8 cellular contexts compared by ENCODE assay signal in genomic region chr21:33230518-33231324, GRCh38. TPM values are rescaled to one million over a fixed set of nuclear protein-coding genes. Genes with fewer than 3 reads are reported as not detected.
DNase-seq lines count a peak whose midpoint lies in the region; ATAC-seq, FAIRE-seq and TF ChIP-seq lines count a peak whose summit lies in the region.

No MANE protein-coding gene starts in this region.

- H4K20me1 ChIP-seq in smooth muscle cell (ENCODE audit: low read depth): peaks cover 28% of the 10 kb centered on the region

- peaks cover 59% of the 10 kb centered on the region for H3K79me2 ChIP-seq in smooth muscle cell (ENCODE audit: low read depth)

- peak overlapping the region; percentile 96 for H3K4me2 ChIP-seq in smooth muscle cell

- intact Hi-C loops in kidney (cut with DNase I): no loop called here

- H3K4me3 ChIP-seq in kidney (ENCODE audit: low read length in 2 of 2) (peak overlapping the region; percentile 79 to 90), smooth muscle cell (peak overlapping the region; percentile 99)

- no peaks in the 10 kb centered on the region for H3K27me3 ChIP-seq in smooth muscle cell (ENCODE audit: low read depth)

- peak overlapping the region; percentile 93 for H3K4me3 Mint-ChIP-seq in T-helper 2 cell treated with Interferon-gamma antibody and Interleukin-4, amounts not matched to agents 5 μg/mL and 100 μg/mL, for 36 hours

- peaks cover 7% of the 10 kb centered on the region for H3F3A ChIP-seq in smooth muscle cell (ENCODE audit: low read depth)

- peak; percentile 28 for ATAC-seq in GM19455 (IDR thresholded peaks at IDR 0.05; ENCODE audit: unreplicated experiment)

- H3K36me3 ChIP-seq in kidney (ENCODE audit: control insufficient read depth in 1 of 2, insufficient read depth in 2 of 2, low read length in 2 of 2): no peaks in the 10 kb centered on the region
- H3K36me3 ChIP-seq in smooth muscle cell (ENCODE audit: low read depth): no peaks in the 10 kb centered on the region

- TF ChIP-seq CTCF in kidney (IDR thresholded peaks at IDR 0.05; ENCODE audit: borderline replicate concordance, extremely low read depth, insufficient read depth) (no peak), smooth muscle cell (IDR thresholded peaks at IDR 0.05; ENCODE audit: borderline replicate concordance, insufficient read depth, poor library complexity, severe bottlenecking) (peak; percentile 9)

- peak overlapping the region; percentile 92 to 94 for H3K27ac ChIP-seq in kidney (ENCODE audit: low read depth in 2 of 2, low read length in 2 of 2)
- H3K27ac ChIP-seq in smooth muscle cell (ENCODE audit: low read depth): peak overlapping the region; percentile 85

- H3K4me1 Mint-ChIP-seq in T-helper 2 cell treated with Interferon-gamma antibody and Interleukin-4, amounts not matched to agents 5 μg/mL and 100 μg/mL, for 36 hours (ENCODE audit: low read depth): peaks cover 47% of the 10 kb centered on the region

- no peak for FAIRE-seq in kidney (lab: Jason Lieb, UNC)

- H3K27me3 Mint-ChIP-seq in T-helper 2 cell treated with Interferon-gamma antibody and Interleukin-4, amounts not matched to agents 5 μg/mL and 100 μg/mL, for 36 hours (ENCODE audit: low read depth): no peaks in the 10 kb centered on the region

- H2AFZ ChIP-seq in smooth muscle cell (ENCODE audit: low read depth): peak overlapping the region; percentile 98

- DNase-seq in DMS114 treated with DMSO at 0.1 percent for 48 hours (lab: John Stamatoyannopoulos, UW; ENCODE audit: unreplicated experiment) (peak; percentile 25), HS-5 (ENCODE audit: low read depth) (peak; percentile 31), cerebellum (ENCODE audit: low spot score) (peak; percentile 32), kidney (peak; percentile 88), smooth muscle cell (lab: John Stamatoyannopoulos, UW; ENCODE audit: unreplicated experiment) (no peak), NCI-H2107 treated with DMSO at 0.1 percent for 48 hours (lab: John Stamatoyannopoulos, UW; ENCODE audit: unreplicated experiment) (no peak)
- no peak for DNase-seq in T-helper 2 cell treated with Interferon-gamma antibody and Interleukin-4, amounts not matched to agents 5 μg/mL and 100 μg/mL, for 36 hours (ENCODE audit: low spot score)

- H3K36me3 Mint-ChIP-seq in T-helper 2 cell treated with Interferon-gamma antibody and Interleukin-4, amounts not matched to agents 5 μg/mL and 100 μg/mL, for 36 hours (ENCODE audit: low read depth): peaks cover 30% of the 10 kb centered on the region

- peak overlapping the region; percentile 12 to 81 for H3K9ac ChIP-seq in kidney (ENCODE audit: low read length in 2 of 2)
- H3K9ac ChIP-seq in smooth muscle cell (ENCODE audit: low read depth): peak overlapping the region; percentile 93

- peak overlapping the region; percentile 93 for H3K27ac Mint-ChIP-seq in T-helper 2 cell treated with Interferon-gamma antibody and Interleukin-4, amounts not matched to agents 5 μg/mL and 100 μg/mL, for 36 hours

- H3K9me3 Mint-ChIP-seq in T-helper 2 cell treated with Interferon-gamma antibody and Interleukin-4, amounts not matched to agents 5 μg/mL and 100 μg/mL, for 36 hours: no peaks in the 10 kb centered on the region

- WGBS in smooth muscle cell (ENCODE audit: low lambda C conversion rate): 4% methylated on average over 31 of the region's 31 CpGs

- H3K9me3 ChIP-seq in kidney (ENCODE audit: control insufficient read depth in 1 of 2, low read length in 2 of 2): no peaks in the 10 kb centered on the region
- no peaks in the 10 kb centered on the region for H3K9me3 ChIP-seq in smooth muscle cell (replicated peaks; ENCODE audit: low read depth)

- H3K4me1 ChIP-seq in kidney (ENCODE audit: control insufficient read depth in 1 of 2, insufficient read depth in 1 of 2, low read depth in 1 of 2, low read length in 2 of 2) (peaks cover 0 to 7% of the 10 kb centered on the region in 2 donors), smooth muscle cell (ENCODE audit: low read depth) (peaks cover 27% of the 10 kb centered on the region)

RNA-seq across cellular contexts. Expression of gene IFNAR2, which starts 1.0 kb away (rescaled TPM):
- total RNA-seq in cerebellum (14.7 TPM), kidney (56.5 TPM), smooth muscle cell (26.8 and 33.2 TPM in 2 replicates)
- polyA plus RNA-seq in kidney (ENCODE audit: insufficient read depth, low read depth, low replicate concordance) (14.8 TPM), smooth muscle cell (29.3 and 30.7 TPM in 2 replicates)

RNA-seq across cellular contexts. Expression of gene IL10RB, which starts 35.4 kb away (rescaled TPM):
- total RNA-seq in cerebellum (9.9 TPM), kidney (27.3 TPM), smooth muscle cell (33.4 and 34.4 TPM in 2 replicates)
- polyA plus RNA-seq in kidney (ENCODE audit: insufficient read depth, low read depth, low replicate concordance) (21.5 TPM), smooth muscle cell (35.2 and 40.2 TPM in 2 replicates)

Comparison
In these comparisons a context has a peak if more than half of its experiments do, and no peak if none do; other contexts are left out.
1. DNase-seq: peak in DMS114 treated with DMSO at 0.1 percent for 48 hours (single experiment), HS-5 (single experiment), cerebellum (single experiment) and kidney (single experiment); none in T-helper 2 cell treated with Interferon-gamma antibody and Interleukin-4, amounts not matched to agents 5 μg/mL and 100 μg/mL, for 36 hours (single experiment), smooth muscle cell (single experiment) and NCI-H2107 treated with DMSO at 0.1 percent for 48 hours (single experiment).